ENCODE assay signal across 2 cellular contexts in genomic region chr22:50083462-50084081, GRCh38.
TF ChIP-seq lines count a peak whose summit lies in the region.

No MANE protein-coding gene starts in this region.

TF ChIP-seq in SK-N-SH, 30 proteins besides CTCF, POLR2A, EP300 and RAD21:
- TF ChIP-seq POLR2AphosphoS5 (IDR thresholded peaks at IDR 0.05; ENCODE audit: low read depth, low read length) = no peak
- no peak for TF ChIP-seq YY1 (IDR thresholded peaks at IDR 0.05; ENCODE audit: low read depth)
- no peak for TF ChIP-seq CHD2 (IDR thresholded peaks at IDR 0.05; ENCODE audit: low read length, partially characterized antibody)
- no peak for TF ChIP-seq TCF12 (IDR thresholded peaks at IDR 0.05)
- TF ChIP-seq USF1 (IDR thresholded peaks at IDR 0.05; ENCODE audit: borderline replicate concordance, low read depth) = no peak
- no peak for TF ChIP-seq MXI1 (IDR thresholded peaks at IDR 0.05; ENCODE audit: low read depth, low read length)
- TF ChIP-seq RFX5 (IDR thresholded peaks at IDR 0.05; ENCODE audit: low read length) = no peak
- no peak for TF ChIP-seq ZBTB33 (IDR thresholded peaks at IDR 0.05; ENCODE audit: borderline replicate concordance, low read depth)
- TF ChIP-seq GABPA (IDR thresholded peaks at IDR 0.05; ENCODE audit: low read depth) = no peak
- no peak for TF ChIP-seq FOXJ3 (CRISPR knock-in tag; IDR thresholded peaks at IDR 0.05)
- TF ChIP-seq RXRA (IDR thresholded peaks at IDR 0.05; ENCODE audit: borderline replicate concordance, low read depth) = no peak
- no peak for TF ChIP-seq NFIC (IDR thresholded peaks at IDR 0.05; ENCODE audit: borderline replicate concordance)
- TF ChIP-seq RCOR1 (IDR thresholded peaks at IDR 0.05; ENCODE audit: low read length) = no peak
- TF ChIP-seq USF2 (IDR thresholded peaks at IDR 0.05; ENCODE audit: borderline replicate concordance, low read depth, low read length) = no peak
- no peak for TF ChIP-seq SIN3A (IDR thresholded peaks at IDR 0.05; ENCODE audit: borderline replicate concordance, low read depth, low read length)
- TF ChIP-seq MEF2A (IDR thresholded peaks at IDR 0.05; ENCODE audit: borderline replicate concordance, low read depth) = no peak
- no peak for TF ChIP-seq SMC3 (IDR thresholded peaks at IDR 0.05; ENCODE audit: low read depth, low read length)
- no peak for TF ChIP-seq ELF1 (IDR thresholded peaks at IDR 0.05)

TF ChIP-seq in SK-N-SH treated with all-trans-retinoic acid at 6 μM for 48 hours, 23 proteins besides CTCF, POLR2A, EP300 and RAD21:
- TF ChIP-seq BACH2 (CRISPR knock-in tag; IDR thresholded peaks at IDR 0.05; ENCODE audit: borderline replicate concordance) (no peak), CSRNP3 (CRISPR knock-in tag; IDR thresholded peaks at IDR 0.05) (no peak), ZNF70 (CRISPR knock-in tag; IDR thresholded peaks at IDR 0.05) (no peak), ZFP30 (CRISPR knock-in tag; IDR thresholded peaks at IDR 0.05) (no peak), ZC3H10 (CRISPR knock-in tag; IDR thresholded peaks at IDR 0.05) (no peak), CSDC2 (CRISPR knock-in tag; IDR thresholded peaks at IDR 0.05) (no peak), ISL1 (CRISPR knock-in tag; IDR thresholded peaks at IDR 0.05) (no peak), CREB5 (CRISPR knock-in tag; IDR thresholded peaks at IDR 0.05; ENCODE audit: low read depth) (no peak), PPARA (CRISPR knock-in tag; IDR thresholded peaks at IDR 0.05; ENCODE audit: borderline replicate concordance) (no peak), ESRRG (CRISPR knock-in tag; IDR thresholded peaks at IDR 0.05) (no peak), SNAI2 (CRISPR knock-in tag; IDR thresholded peaks at IDR 0.05) (no peak), ARNTL (CRISPR knock-in tag; IDR thresholded peaks at IDR 0.05; ENCODE audit: borderline replicate concordance, low read depth) (no peak), PATZ1 (CRISPR knock-in tag; IDR thresholded peaks at IDR 0.05; ENCODE audit: borderline replicate concordance) (no peak), ZFP3 (CRISPR knock-in tag; IDR thresholded peaks at IDR 0.05) (no peak), RARB (CRISPR knock-in tag; IDR thresholded peaks at IDR 0.05) (no peak), TCF4 (CRISPR knock-in tag; IDR thresholded peaks at IDR 0.05; ENCODE audit: borderline replicate concordance) (no peak), OSR1 (CRISPR knock-in tag; IDR thresholded peaks at IDR 0.05) (no peak), ZNF8 (CRISPR knock-in tag; IDR thresholded peaks at IDR 0.05) (no peak), TSHZ2 (CRISPR knock-in tag; IDR thresholded peaks at IDR 0.05) (no peak)
